8 cellular contexts compared by ENCODE assay signal in genomic region chr2:203327918-203328734, GRCh38. TPM values are rescaled to one million over a fixed set of nuclear protein-coding genes. Genes with fewer than 3 reads are reported as not detected.
DNase-seq lines count a peak whose midpoint lies in the region; ATAC-seq, FAIRE-seq and TF ChIP-seq lines count a peak whose summit lies in the region.

Gene ABI2, plus strand, starts transcription at chr2:203328394. Its CDS starts 121 bp downstream, at chr2:203328515.

- peak; percentile 72 for DNase-seq in GM12891 (ENCODE audit: insufficient read length, low spot score)
- DNase-seq in NCI-H1436 (lab: John Stamatoyannopoulos, UW) = peak; percentile 91
- DNase-seq in T-helper 22 cell (ENCODE audit: low read depth) = peak; percentile 32
- DNase-seq in astrocyte of the cerebellum (ENCODE audit: low read depth) = peak; percentile 40
- peak; percentile 94 for DNase-seq in hepatocyte (ENCODE audit: low spot score)
- peak; percentile 18 for DNase-seq in renal cortical epithelial cell (ENCODE audit: low read depth)
- DNase-seq in vagina (ENCODE audit: extremely low spot score in 2 of 2) = no peak

- H3K4me3 ChIP-seq in astrocyte of the cerebellum (ENCODE audit: low read depth, low read length) (peak within 1 kb of the TSS; percentile 90), hepatocyte (peak within 1 kb of the TSS; percentile 98), vagina (peak within 1 kb of the TSS; percentile 90 to 98)

- ATAC-seq in HG02678 (IDR thresholded peaks at IDR 0.05; ENCODE audit: unreplicated experiment) = peak; percentile 73

- H3K27me3 ChIP-seq in hepatocyte (no peaks in the 10 kb centered on the region), vagina (no peaks in the 10 kb centered on the region)

- peak within 1 kb of the TSS; percentile 84 for H3K4me2 ChIP-seq in hepatocyte

- H3K27ac ChIP-seq in hepatocyte (peak within 1 kb of the TSS; percentile 96), vagina (peak within 1 kb of the TSS; percentile 90)

- peak within 1 kb of the TSS; percentile 96 for H2AFZ ChIP-seq in hepatocyte

- in situ Hi-C loops in astrocyte of the cerebellum (cut with HindIII; ENCODE audit: low sequenced_read_pairs) = no loop called here

- H3K9me3 ChIP-seq in hepatocyte (ENCODE audit: low read depth) (no peaks in the 10 kb centered on the region), vagina (no peaks in the 10 kb centered on the region)

- 1% methylated on average over 60 of the region's 97 CpGs for WGBS in hepatocyte (ENCODE audit: low lambda C conversion rate, missing lambda C conversion rate)

- H3K79me2 ChIP-seq in hepatocyte = peaks cover 53% of the 10 kb centered on the region

- H4K20me1 ChIP-seq in hepatocyte (ENCODE audit: insufficient read depth, poor library complexity, severe bottlenecking) = peaks cover 12% of the 10 kb centered on the region

- intact Hi-C loops in vagina (cut with DNase I) = no loop called here

- TF ChIP-seq POLR2A in GM12891 (IDR thresholded peaks at IDR 0.05; ENCODE audit: low read depth, low read length) = no peak
- TF ChIP-seq POLR2A in vagina (IDR thresholded peaks at IDR 0.05) = peak in 1 of 2 donors; percentile 43

- no peak for TF ChIP-seq CTCF in astrocyte of the cerebellum (IDR thresholded peaks at IDR 0.05; ENCODE audit: low read depth, low read length, missing control alignments)
- no peak for TF ChIP-seq CTCF in hepatocyte (IDR thresholded peaks at IDR 0.05; ENCODE audit: poor library complexity)
- TF ChIP-seq CTCF in vagina (IDR thresholded peaks at IDR 0.05) = no peak

- FAIRE-seq in GM12891 (lab: Jason Lieb, UNC) = peak; percentile 89

- no peaks in the 10 kb centered on the region for H3K9me2 ChIP-seq in hepatocyte (replicated peaks; ENCODE audit: insufficient read depth)

- no peaks in the 10 kb centered on the region for H3K36me3 ChIP-seq in hepatocyte (replicated peaks; ENCODE audit: insufficient read depth, low read depth)
- no peaks in the 10 kb centered on the region for H3K36me3 ChIP-seq in vagina

- H3K4me1 ChIP-seq in hepatocyte (ENCODE audit: insufficient read depth) (peaks cover 9% of the 10 kb centered on the region), vagina (peaks cover 23% of the 10 kb centered on the region)

TF ChIP-seq in GM12891, 5 proteins besides CTCF, POLR2A, EP300 and RAD21:
- TF ChIP-seq POLR2AphosphoS5 (IDR thresholded peaks at IDR 0.05; ENCODE audit: low read depth, low read length) (no peak), TAF1 (IDR thresholded peaks at IDR 0.05; ENCODE audit: low read depth, low read length) (no peak), POU2F2 (IDR thresholded peaks at IDR 0.05; ENCODE audit: low read depth, low read length) (no peak), PAX5 (IDR thresholded peaks at IDR 0.05; ENCODE audit: insufficient read depth, low read length, severe bottlenecking) (no peak), SPI1 (IDR thresholded peaks at IDR 0.05; ENCODE audit: low read depth, low read length) (no peak)

RNA-seq across cellular contexts. Expression of gene ABI2, which starts in this region (rescaled TPM):
- 28.5 TPM for polyA plus RNA-seq in GM12891 (2012; ENCODE audit: low read depth, missing spikeins)
- total RNA-seq in hepatocyte = 22.6 and 29.1 TPM in 2 replicates
- 27.5 and 35.7 TPM in 2 replicates for polyA plus RNA-seq in hepatocyte
- total RNA-seq in renal cortical epithelial cell = 14.1 and 59.7 TPM in 2 replicates
- total RNA-seq in vagina = 31.7 TPM

Comparison
In these comparisons a context has a peak if more than half of its experiments do, and no peak if none do; other contexts are left out.
1. DNase-seq: peak in GM12891 (single experiment), NCI-H1436 (single experiment), T-helper 22 cell (single experiment), astrocyte of the cerebellum (single experiment), hepatocyte (single experiment) and renal cortical epithelial cell (single experiment); none in vagina (0 of 2).
2. Peak in every context shown above with its lines, with median percentiles within 50 percentile points of each other: H3K4me3 ChIP-seq.